8 cellular contexts compared by ENCODE assay signal in genomic region chr12:124512667-124513296, GRCh38. TPM values are rescaled to one million over a fixed set of nuclear protein-coding genes. Genes with fewer than 3 reads are reported as not detected.
A peak's percentile ranks its signal among the peaks of the same experiment; 100 is the strongest.
DNase-seq lines count a peak whose midpoint lies in the region; ATAC-seq and TF ChIP-seq lines count a peak whose summit lies in the region.

No MANE protein-coding gene starts in this region.

- H3K4me1 ChIP-seq in aorta (ENCODE audit: control insufficient read depth in 1 of 2, insufficient read depth in 2 of 2, low read length in 2 of 2) = no peaks in the 10 kb centered on the region

- H3K36me3 Mint-ChIP-seq in mesothelial cell of epicardium = peaks cover 9% of the 10 kb centered on the region

- TF ChIP-seq CTCF in mesothelial cell of epicardium (IDR thresholded peaks at IDR 0.05; ENCODE audit: unreplicated experiment) = no peak

- H3K9me3 ChIP-seq in aorta (ENCODE audit: control insufficient read depth, low read length) = no peaks in the 10 kb centered on the region

- ATAC-seq in esophagus mucosa (peak; percentile 56), aorta (ENCODE audit: low FRiP score) (peak; percentile 35), GM18858 (IDR thresholded peaks at IDR 0.05; ENCODE audit: unreplicated experiment) (no peak)

- H3K27ac ChIP-seq in aorta (ENCODE audit: low read depth in 1 of 2, low read length in 2 of 2) = no peak overlapping the region

- no peak overlapping the region for H3K4me3 Mint-ChIP-seq in mesothelial cell of epicardium

- peak overlapping the region; percentile 71 for H3K27ac Mint-ChIP-seq in mesothelial cell of epicardium

- no peaks in the 10 kb centered on the region for H3K27me3 ChIP-seq in aorta (ENCODE audit: control insufficient read depth in 1 of 2, insufficient read depth in 2 of 2, low read length in 1 of 2)

- intact Hi-C loops in aorta (cut with DNase I) = loop anchor here (10.0 kb wide), 1 partner anchor 128 kb away; no protein-coding TSS in a partner anchor

- no peaks in the 10 kb centered on the region for H3K36me3 ChIP-seq in aorta (ENCODE audit: control insufficient read depth in 1 of 2, insufficient read depth in 2 of 2, low read length in 1 of 2)

- peaks cover 64% of the 10 kb centered on the region for H3K4me1 Mint-ChIP-seq in mesothelial cell of epicardium

- 12 to 13% methylated on average over 16 of the region's 16 CpGs for WGBS in aorta, 2 donors

- H3K4me3 ChIP-seq in aorta (ENCODE audit: low read length in 2 of 2) = no peak overlapping the region

- peak; percentile 56 for DNase-seq in GOT3 (lab: John Stamatoyannopoulos, UW)
- DNase-seq in RPMI7951 (ENCODE audit: low read depth) = peak; percentile 97
- DNase-seq in mesothelial cell of epicardium (ENCODE audit: low spot score in 2 of 2, unreplicated experiment in 2 of 2) = no peak
- DNase-seq in aorta = peak; percentile 90 to 97
- no peak for DNase-seq in germinal center (ENCODE audit: low spot score)
- DNase-seq in NCI-H345 (lab: John Stamatoyannopoulos, UW) = no peak

- no peaks in the 10 kb centered on the region for H3K9me3 Mint-ChIP-seq in mesothelial cell of epicardium

- no peaks in the 10 kb centered on the region for H3K27me3 Mint-ChIP-seq in mesothelial cell of epicardium (ENCODE audit: low read depth)

RNA-seq across cellular contexts. Expression of gene NCOR2, which starts 54.6 kb away (rescaled TPM):
- 8.7 and 12.2 TPM in 2 replicates for total RNA-seq in RPMI7951 (2014; rRNA removed; shearing (Covaris generic))
- total RNA-seq in esophagus mucosa = 60.3 TPM
- total RNA-seq in mesothelial cell of epicardium = 316 to 336 TPM (median 331 TPM) in 3 replicates
- total RNA-seq in aorta = 100 to 1,000 TPM; 201 to 248 TPM
- 10 to 100 TPM; 39.1 to 48.2 TPM for polyA plus RNA-seq in aorta

Comparison
In these comparisons a context has a peak if more than half of its experiments do, and no peak if none do; other contexts are left out.
1. DNase-seq: peak in GOT3 (single experiment), RPMI7951 (single experiment) and aorta (2 of 2); none in mesothelial cell of epicardium (0 of 2), germinal center (single experiment) and NCI-H345 (single experiment).